In the genomic region with DNA sequence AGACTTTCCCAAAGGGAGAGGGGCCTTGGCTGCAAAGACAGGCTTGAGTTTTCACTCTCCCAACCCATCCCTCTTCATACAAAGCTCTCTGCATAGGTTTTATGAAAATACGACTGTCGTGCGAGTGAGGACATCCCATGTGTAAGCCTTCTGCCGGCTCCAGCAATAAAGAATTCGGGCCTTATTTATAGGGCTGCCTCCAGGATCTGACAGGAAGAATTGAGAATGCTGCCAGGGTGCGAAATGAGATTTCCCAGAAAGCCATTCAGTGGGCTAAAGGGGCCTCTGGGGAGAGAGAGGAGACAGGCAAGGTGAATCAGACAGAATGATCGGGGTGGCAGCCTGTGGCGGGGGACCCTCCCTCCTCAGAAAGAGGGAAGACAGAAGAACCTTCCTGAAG, we compare ENCODE assay signal across 20 cellular contexts.
DNase-seq lines count a peak whose midpoint lies in the region; ATAC-seq, FAIRE-seq and TF ChIP-seq lines count a peak whose summit lies in the region.
"Had no signal": no experiment of that assay in that cellular context is flagged by ENCODE, and none has a peak within 500 bp of the region (broad histone marks: within the 10 kb centered on the region; RNA-seq: fewer than 3 reads in every experiment).

No MANE protein-coding gene starts in this region.

- no peak overlapping the region for H3K23ac ChIP-seq in mesendoderm (ENCODE audit: low read length)

- DNase-seq in SK-N-DZ (ENCODE audit: low spot score): peak; percentile 18
- peak; percentile 10 for DNase-seq in chondrocyte (ENCODE audit: low spot score)
- peak; percentile 24 for DNase-seq in spleen
- no peak for DNase-seq in H54 (ENCODE audit: insufficient read length, low spot score)
- DNase-seq in mesendoderm: no peak
- DNase-seq: BE2C; CD8-positive, alpha-beta T cell; COR-L47; DMS153; EL; HCEC 1CT; IMR-90 had no signal

- H2BK15ac ChIP-seq in mesendoderm (replicated peaks; ENCODE audit: low read depth): no peak overlapping the region

- H3K27me3 ChIP-seq in spleen (replicated peaks in 1 of 7) (no peaks in the 10 kb centered on the region), mesendoderm (ENCODE audit: insufficient read depth, low read length, poor library complexity) (no peaks in the 10 kb centered on the region)
- H3K27me3 ChIP-seq: BE2C had no signal

- H3K36me3 Mint-ChIP-seq in chondrocyte (ENCODE audit: low read depth): no peaks in the 10 kb centered on the region
- H3K36me3 Mint-ChIP-seq in nephron (ENCODE audit: low read depth): no peaks in the 10 kb centered on the region
- H3K36me3 Mint-ChIP-seq: CD8-positive, alpha-beta T cell had no signal

- ATAC-seq in HG02571 (IDR thresholded peaks at IDR 0.05; ENCODE audit: unreplicated experiment): no peak
- ATAC-seq: A549; CD8-positive, alpha-beta T cell had no signal

- H2BK120ac ChIP-seq in mesendoderm (ENCODE audit: low read depth, low read length): no peak overlapping the region

- FAIRE-seq in H54 (lab: Jason Lieb, UNC): no peak
- FAIRE-seq: A549, D721Med, G401.6, GM12891, H1 had no signal

- H3K9me3 ChIP-seq in spleen: peaks cover 0 to 15% (median 0%) of the 10 kb centered on the region in 8 donors
- H3K9me3 ChIP-seq: A549, BE2C had no signal

- no peak overlapping the region for H2AK5ac ChIP-seq in mesendoderm (ENCODE audit: low read length)

- no peak overlapping the region for H3K4me2 ChIP-seq in mesendoderm (ENCODE audit: low read length)
- H3K4me2 ChIP-seq: A549 had no signal

- TF ChIP-seq CTCF in chondrocyte (IDR thresholded peaks at IDR 0.05) (no peak), nephron (IDR thresholded peaks at IDR 0.05; ENCODE audit: unreplicated experiment in 3 of 3) (no peak), spleen (IDR thresholded peaks at IDR 0.05 in 8 of 11, conservative IDR thresholded peaks at IDR 0.05 in 3 of 11) (no peak)

- H3K79me2 ChIP-seq in mesendoderm (ENCODE audit: control insufficient read depth, insufficient read depth, low read length): no peaks in the 10 kb centered on the region

- H3K56ac ChIP-seq in mesendoderm (ENCODE audit: low read length): no peak overlapping the region

- TF ChIP-seq POLR2A in spleen (IDR thresholded peaks at IDR 0.05) (no peak), H54 (IDR thresholded peaks at IDR 0.05; ENCODE audit: low read depth, low read length) (no peak)

- H3K27ac Mint-ChIP-seq in chondrocyte (ENCODE audit: unreplicated experiment): no peak overlapping the region
- peak overlapping the region; percentile 12 to 76 (median 64) for H3K27ac Mint-ChIP-seq in nephron
- H3K27ac Mint-ChIP-seq: CD8-positive, alpha-beta T cell had no signal

- H2BK5ac ChIP-seq in mesendoderm (ENCODE audit: low read length): no peak overlapping the region

- H3K9me3 Mint-ChIP-seq in chondrocyte (ENCODE audit: low read depth): peaks cover 16% of the 10 kb centered on the region
- peaks cover 11% of the 10 kb centered on the region for H3K9me3 Mint-ChIP-seq in nephron
- H3K9me3 Mint-ChIP-seq: CD8-positive, alpha-beta T cell had no signal

- H3K4me3 Mint-ChIP-seq in chondrocyte (ENCODE audit: unreplicated experiment): no peak overlapping the region
- no peak overlapping the region for H3K4me3 Mint-ChIP-seq in nephron
- H3K4me3 Mint-ChIP-seq: CD8-positive, alpha-beta T cell had no signal

- WGBS in spleen, 5 donors: 79 to 85% (median 85%) methylated on average over 8 of the region's 8 CpGs
- WGBS in mesendoderm (ENCODE audit: extremely low coverage, insufficient coverage, low lambda C conversion rate): no CpG with 5 or more reads among the region's 8 CpGs

- H3K9ac ChIP-seq in mesendoderm (ENCODE audit: low read length): no peak overlapping the region

- H3K4me1 Mint-ChIP-seq in chondrocyte (ENCODE audit: low read depth) (no peaks in the 10 kb centered on the region), nephron (peaks cover 24% of the 10 kb centered on the region)

- no peak overlapping the region for H4K5ac ChIP-seq in mesendoderm (ENCODE audit: low read length)

- H3K27me3 Mint-ChIP-seq in chondrocyte (ENCODE audit: low read depth): peaks cover 13% of the 10 kb centered on the region
- H3K27me3 Mint-ChIP-seq in nephron (ENCODE audit: low read depth): peaks cover 12% of the 10 kb centered on the region

- no peaks in the 10 kb centered on the region for H3K4me1 ChIP-seq in spleen
- no peaks in the 10 kb centered on the region for H3K4me1 ChIP-seq in mesendoderm (ENCODE audit: control insufficient read depth, low read depth, low read length)
- H3K4me1 ChIP-seq: A549, BE2C had no signal

- no peak overlapping the region for H3K4me3 ChIP-seq in spleen
- no peak overlapping the region for H3K4me3 ChIP-seq in mesendoderm (ENCODE audit: low read length)
- H3K4me3 ChIP-seq: A549 had no signal

- no peak overlapping the region for H3K27ac ChIP-seq in spleen
- no peak overlapping the region for H3K27ac ChIP-seq in mesendoderm (ENCODE audit: low read depth, low read length)
- H3K27ac ChIP-seq: A549, C4-2B had no signal

- H3K4ac ChIP-seq in mesendoderm (ENCODE audit: low read depth, low read length): no peak overlapping the region

- intact Hi-C loops in spleen (cut with DNase I; ENCODE audit: low total_unique reads): no loop called here

- no peak overlapping the region for H4K8ac ChIP-seq in mesendoderm (ENCODE audit: low read depth, low read length)

- no peaks in the 10 kb centered on the region for H3K79me1 ChIP-seq in mesendoderm (ENCODE audit: low read length)

- no peaks in the 10 kb centered on the region for H3K36me3 ChIP-seq in spleen
- H3K36me3 ChIP-seq in mesendoderm (ENCODE audit: control insufficient read depth, insufficient read depth, low read length): no peaks in the 10 kb centered on the region
- H3K36me3 ChIP-seq: BE2C had no signal

- H3K18ac ChIP-seq in mesendoderm (ENCODE audit: low read length): no peak overlapping the region

Comparison
In these comparisons a context has a peak if more than half of its experiments do, and no peak if none do; other contexts are left out.
1. DNase-seq: peak in SK-N-DZ (single experiment), chondrocyte (single experiment) and spleen (single experiment); none in H54 (single experiment) and mesendoderm (single experiment).